ENCODE assay signal across 22 cellular contexts in genomic region chr17:43471801-43472200, GRCh38. TPM values are rescaled to one million over a fixed set of nuclear protein-coding genes. Genes with fewer than 3 reads are reported as not detected.
A peak's percentile ranks its signal among the peaks of the same experiment; 100 is the strongest.
DNase-seq lines count a peak whose midpoint lies in the region; ATAC-seq and TF ChIP-seq lines count a peak whose summit lies in the region.
"Had no signal": no experiment of that assay in that cellular context is flagged by ENCODE, and none has a peak within 500 bp of the region (broad histone marks: within the 10 kb centered on the region; RNA-seq: fewer than 3 reads in every experiment).

No MANE protein-coding gene starts in this region.

- H3K4me3 ChIP-seq in mammary epithelial cell (replicated peaks in 1 of 3; ENCODE audit: insufficient read depth in 1 of 3, low read depth in 2 of 3, low read length in 3 of 3) (no peak overlapping the region), breast epithelium (no peak overlapping the region), OCI-LY7 (ENCODE audit: low read depth, low read length, poor library complexity, severe bottlenecking) (no peak overlapping the region)

- H3K4me2 ChIP-seq in mammary epithelial cell (ENCODE audit: insufficient read depth, low read depth, low read length) (no peak overlapping the region), OCI-LY7 (ENCODE audit: low read length) (no peak overlapping the region)

- peak overlapping the region in 4 of 5 experiments; percentile 1 to 69 (median 46) for H3K27ac Mint-ChIP-seq in brain
- H3K27ac Mint-ChIP-seq in activated T-cell treated with anti-CD3 and anti-CD28 coated beads, Interleukin-2, amount 50 U/mL, for 24 hours = no peak overlapping the region
- H3K27ac Mint-ChIP-seq in T-helper 2 cell treated with Interferon-gamma antibody and Interleukin-4, amounts not matched to agents 5 μg/mL and 100 μg/mL, for 36 hours = no peak overlapping the region

- POLR2A ChIA-PET in OCI-LY7 (lab: Charles Lee) = no interaction called here

- H3K79me2 ChIP-seq in mammary epithelial cell (ENCODE audit: insufficient read depth, low read length) (no peaks in the 10 kb centered on the region), OCI-LY7 (ENCODE audit: insufficient read depth, low read depth, low read length) (no peaks in the 10 kb centered on the region)

- TF ChIP-seq CTCF in mammary epithelial cell (conservative IDR thresholded peaks at IDR 0.05 in 1 of 2, IDR thresholded peaks at IDR 0.05 in 1 of 2; ENCODE audit: extremely low read depth in 1 of 2, insufficient read depth in 1 of 2, low read depth in 1 of 2, low read length in 2 of 2) = no peak
- no peak for TF ChIP-seq CTCF in breast epithelium (IDR thresholded peaks at IDR 0.05)
- TF ChIP-seq CTCF in OCI-LY7 (conservative IDR thresholded peaks at IDR 0.05; ENCODE audit: low read length) = no peak
- TF ChIP-seq CTCF in brain (conservative IDR thresholded peaks at IDR 0.05) = no peak

- BruUV-seq in mammary epithelial cell (replicated peaks; lab: Mats Ljungman, UMichigan) = no TSS peak
- BruUV-seq in OCI-LY7 (replicated peaks; lab: Mats Ljungman, UMichigan) = no TSS peak

- no peaks in the 10 kb centered on the region for H3K27me3 Mint-ChIP-seq in brain
- peaks cover 7% of the 10 kb centered on the region for H3K27me3 Mint-ChIP-seq in activated T-cell treated with anti-CD3 and anti-CD28 coated beads, Interleukin-2, amount 50 U/mL, for 24 hours
- peaks cover 2% of the 10 kb centered on the region for H3K27me3 Mint-ChIP-seq in T-helper 2 cell treated with Interferon-gamma antibody and Interleukin-4, amounts not matched to agents 5 μg/mL and 100 μg/mL, for 36 hours (ENCODE audit: low read depth)

- H3K4me1 ChIP-seq in mammary epithelial cell (ENCODE audit: insufficient read depth, low read length) (peaks cover 32% of the 10 kb centered on the region), breast epithelium (peaks cover 0 to 5% of the 10 kb centered on the region in 2 donors), OCI-LY7 (ENCODE audit: insufficient read depth, low read length, poor library complexity, severe bottlenecking) (no peaks in the 10 kb centered on the region)

- no peak overlapping the region for H3K9ac ChIP-seq in mammary epithelial cell (ENCODE audit: insufficient read depth, low read length)

- H3K9me3 ChIP-seq in mammary epithelial cell (replicated peaks; ENCODE audit: insufficient read depth, low read length) = no peaks in the 10 kb centered on the region
- no peaks in the 10 kb centered on the region for H3K9me3 ChIP-seq in breast epithelium
- H3K9me3 ChIP-seq in OCI-LY7 (ENCODE audit: low read length) = no peaks in the 10 kb centered on the region

- H3K27me3 ChIP-seq in mammary epithelial cell (ENCODE audit: insufficient read depth, low read length) (no peaks in the 10 kb centered on the region), breast epithelium (no peaks in the 10 kb centered on the region)

- H3K4me1 Mint-ChIP-seq in brain = peaks cover 36% of the 10 kb centered on the region
- H3K4me1 Mint-ChIP-seq in activated T-cell treated with anti-CD3 and anti-CD28 coated beads, Interleukin-2, amount 50 U/mL, for 24 hours (ENCODE audit: low read depth) = no peaks in the 10 kb centered on the region
- H3K4me1 Mint-ChIP-seq in T-helper 2 cell treated with Interferon-gamma antibody and Interleukin-4, amounts not matched to agents 5 μg/mL and 100 μg/mL, for 36 hours (ENCODE audit: low read depth) = no peaks in the 10 kb centered on the region
- H3K4me1 Mint-ChIP-seq: CD4-positive, alpha-beta memory T cell had no signal

- H3K36me3 ChIP-seq in mammary epithelial cell (ENCODE audit: insufficient read depth, low read length) (no peaks in the 10 kb centered on the region), breast epithelium (no peaks in the 10 kb centered on the region), OCI-LY7 (ENCODE audit: insufficient read depth, low read length) (no peaks in the 10 kb centered on the region)

- H3K9me3 Mint-ChIP-seq in brain = no peaks in the 10 kb centered on the region
- H3K9me3 Mint-ChIP-seq in activated T-cell treated with anti-CD3 and anti-CD28 coated beads, Interleukin-2, amount 50 U/mL, for 24 hours = no peaks in the 10 kb centered on the region
- H3K9me3 Mint-ChIP-seq in T-helper 2 cell treated with Interferon-gamma antibody and Interleukin-4, amounts not matched to agents 5 μg/mL and 100 μg/mL, for 36 hours = no peaks in the 10 kb centered on the region
- H3K9me3 Mint-ChIP-seq: CD4-positive, alpha-beta memory T cell had no signal

- dilution Hi-C loops in mammary epithelial cell (cut with HindIII; ENCODE audit: low sequenced_read_pairs) = no loop called here

- H2AFZ ChIP-seq in mammary epithelial cell (ENCODE audit: low read depth, low read length) = no peak overlapping the region
- H2AFZ ChIP-seq in OCI-LY7 (ENCODE audit: low read length) = peak overlapping the region; percentile 47

- H3K9me2 ChIP-seq in OCI-LY7 (ENCODE audit: insufficient read depth, low read length) = no peaks in the 10 kb centered on the region

- DNase-seq in mammary epithelial cell (peak; percentile 31), breast epithelium (ENCODE audit: low spot score in 2 of 2) (no peak), OCI-LY7 (ENCODE audit: low spot score) (no peak), renal cortical epithelial cell (ENCODE audit: low read depth) (peak; percentile 48)
- no peak for DNase-seq in activated T-cell treated with anti-CD3 and anti-CD28 coated beads, Interleukin-2, amount 50 U/mL, for 24 hours
- DNase-seq in T-helper 2 cell treated with Interferon-gamma antibody and Interleukin-4, amounts not matched to agents 5 μg/mL and 100 μg/mL, for 36 hours (ENCODE audit: low spot score) = no peak
- DNase-seq: 8988T; CD4-positive, alpha-beta memory T cell; DMS79; GF-D8; GOT3; KBM-7; NCI-H1048; NCI-H226; NCI-H524 treated with DMSO at 0.1 percent for 48 hours; NK-92 treated with Interleukin-12 subunit alpha and Interleukin-12 subunit beta, amount 100 ng/mL, for 24 hours; OCI-M1; RPMI8226; SIG-M5 had no signal

- 94% methylated on average over 1 of the region's 1 CpG for WGBS in mammary epithelial cell (ENCODE audit: low coverage, missing lambda C conversion rate)

- H3K36me3 Mint-ChIP-seq in brain = no peaks in the 10 kb centered on the region
- no peaks in the 10 kb centered on the region for H3K36me3 Mint-ChIP-seq in activated T-cell treated with anti-CD3 and anti-CD28 coated beads, Interleukin-2, amount 50 U/mL, for 24 hours (ENCODE audit: low read depth)
- no peaks in the 10 kb centered on the region for H3K36me3 Mint-ChIP-seq in T-helper 2 cell treated with Interferon-gamma antibody and Interleukin-4, amounts not matched to agents 5 μg/mL and 100 μg/mL, for 36 hours (ENCODE audit: low read depth)
- H3K36me3 Mint-ChIP-seq: CD4-positive, alpha-beta memory T cell had no signal

- ATAC-seq in HG02938 (IDR thresholded peaks at IDR 0.05; ENCODE audit: unreplicated experiment) = no peak

- intact Hi-C loops in mammary epithelial cell (cut with micrococcal nuclease) = no loop called here
- intact Hi-C loops in breast epithelium (cut with DNase I; ENCODE audit: low total_unique reads) = no loop called here
- intact Hi-C loops in OCI-LY7 (cut with micrococcal nuclease; ENCODE audit: unreplicated experiment) = no loop called here

- H3K27ac ChIP-seq in mammary epithelial cell (ENCODE audit: insufficient read depth, low read depth, low read length) (no peak overlapping the region), breast epithelium (no peak overlapping the region), OCI-LY7 (ENCODE audit: low read depth, low read length, poor library complexity, severe bottlenecking) (no peak overlapping the region)
- H3K27ac ChIP-seq: HL-60 had no signal

- in situ Hi-C loops in mammary epithelial cell (cut with MboI; ENCODE audit: low sequenced_read_pairs in 2 of 2) = loop anchor here in 1 of 2 donors (5.0 kb wide), 1 partner anchor 70 kb away; no protein-coding TSS in a partner anchor

- TF ChIP-seq POLR2A in breast epithelium (IDR thresholded peaks at IDR 0.05) = no peak

- peak overlapping the region in 1 of 5 experiments; percentile 12 for H3K4me3 Mint-ChIP-seq in brain
- no peak overlapping the region for H3K4me3 Mint-ChIP-seq in activated T-cell treated with anti-CD3 and anti-CD28 coated beads, Interleukin-2, amount 50 U/mL, for 24 hours
- H3K4me3 Mint-ChIP-seq in T-helper 2 cell treated with Interferon-gamma antibody and Interleukin-4, amounts not matched to agents 5 μg/mL and 100 μg/mL, for 36 hours = no peak overlapping the region
- H3K4me3 Mint-ChIP-seq: CD4-positive, alpha-beta memory T cell had no signal

- CTCF ChIA-PET in mammary epithelial cell (lab: Charles Lee; ENCODE audit: low non-redundant PET) (no interaction called here), OCI-LY7 (lab: Charles Lee; ENCODE audit: unreplicated experiment) (no interaction called here)

- H4K20me1 ChIP-seq in mammary epithelial cell (ENCODE audit: insufficient read depth, low read length) (no peaks in the 10 kb centered on the region), OCI-LY7 (ENCODE audit: insufficient read depth, low read length) (no peaks in the 10 kb centered on the region)

RNA-seq across cellular contexts. Expression of gene DHX8, which starts 12.0 kb away (rescaled TPM):
- 10 to 100 TPM; 41.3 to 58.8 TPM for total RNA-seq in mammary epithelial cell
- polyA plus RNA-seq in mammary epithelial cell = 28.5 TPM
- polyA minus RNA-seq in mammary epithelial cell = 87.8 TPM
- 10 to 100 TPM; 32.5 to 44.1 (median 42.0) TPM for total RNA-seq in breast epithelium
- total RNA-seq in OCI-LY7 (2014; rRNA removed; shearing (Covaris generic)) = 32.4 and 37.0 TPM in 2 replicates
- 48.3 and 65.4 TPM in 2 replicates for total RNA-seq in OCI-LY7 (2022)
- 54.1 TPM for polyA plus RNA-seq in brain (ENCODE audit: insufficient read depth, low read depth, low replicate concordance)
- 29.3 and 57.4 TPM in 2 replicates for total RNA-seq in renal cortical epithelial cell

Comparison
In these comparisons a context has a peak if more than half of its experiments do, and no peak if none do; other contexts are left out.
1. DNase-seq: peak in mammary epithelial cell (single experiment) and renal cortical epithelial cell (single experiment); none in breast epithelium (0 of 2), OCI-LY7 (single experiment), activated T-cell treated with anti-CD3 and anti-CD28 coated beads, Interleukin-2, amount 50 U/mL, for 24 hours (single experiment) and T-helper 2 cell treated with Interferon-gamma antibody and Interleukin-4, amounts not matched to agents 5 μg/mL and 100 μg/mL, for 36 hours (single experiment).
2. H3K27ac Mint-ChIP-seq: peak in brain (4 of 5); none in activated T-cell treated with anti-CD3 and anti-CD28 coated beads, Interleukin-2, amount 50 U/mL, for 24 hours (single experiment) and T-helper 2 cell treated with Interferon-gamma antibody and Interleukin-4, amounts not matched to agents 5 μg/mL and 100 μg/mL, for 36 hours (single experiment).